Comparison of ENCODE assay signal across 13 cellular contexts in the genomic region with DNA sequence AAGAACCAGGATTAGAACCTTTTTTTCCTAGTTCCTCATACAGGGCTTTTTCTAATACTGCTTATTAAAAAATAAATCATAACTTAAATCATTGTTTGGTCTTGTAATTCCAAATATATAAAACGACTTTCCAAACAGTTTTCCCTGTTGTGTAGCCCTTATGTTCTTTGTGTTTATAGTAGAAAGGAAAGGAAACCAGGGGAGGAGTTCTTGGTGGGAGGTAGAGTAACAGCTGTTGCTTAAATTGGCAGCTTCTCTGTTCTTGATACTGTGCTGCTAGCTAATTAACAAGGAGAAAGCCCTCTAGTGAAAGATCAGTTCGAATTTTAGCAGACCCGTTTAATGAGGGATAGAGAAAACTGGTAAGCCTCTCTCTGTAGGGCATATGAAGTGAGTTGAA. TPM values are rescaled to one million over a fixed set of nuclear protein-coding genes. Genes with fewer than 3 reads are reported as not detected.
DNase-seq lines count a peak whose midpoint lies in the region; ATAC-seq and TF ChIP-seq lines count a peak whose summit lies in the region.
"Had no signal": no experiment of that assay in that cellular context is flagged by ENCODE, and none has a peak within 500 bp of the region (broad histone marks: within the 10 kb centered on the region; RNA-seq: fewer than 3 reads in every experiment).

No MANE protein-coding gene starts in this region.

- H3K36me3 ChIP-seq in aorta (ENCODE audit: control insufficient read depth in 1 of 2, insufficient read depth in 2 of 2, low read length in 1 of 2), result peaks cover 0 to 2% of the 10 kb centered on the region in 2 donors

- H3K9me3 Mint-ChIP-seq in progenitor cell of endocrine pancreas (ENCODE audit: low read depth), result no peaks in the 10 kb centered on the region
- H3K9me3 Mint-ChIP-seq: neural crest cell had no signal

- in situ Hi-C loops in astrocyte of the cerebellum (cut with HindIII; ENCODE audit: low sequenced_read_pairs), result no loop called here

- no peak for TF ChIP-seq CTCF in astrocyte of the cerebellum (IDR thresholded peaks at IDR 0.05; ENCODE audit: low read depth, low read length, missing control alignments)
- no peak for TF ChIP-seq CTCF in progenitor cell of endocrine pancreas (IDR thresholded peaks at IDR 0.05; ENCODE audit: unreplicated experiment)

- H3K4me3 Mint-ChIP-seq in progenitor cell of endocrine pancreas (ENCODE audit: low read depth), result no peak overlapping the region
- H3K4me3 Mint-ChIP-seq: neural crest cell had no signal

- intact Hi-C loops in aorta (cut with DNase I), result no loop called here

- WGBS in aorta, 2 donors, result 31 to 37% methylated on average over 3 of the region's 3 CpGs

- H3K9me3 ChIP-seq in aorta (ENCODE audit: control insufficient read depth, low read length), result no peaks in the 10 kb centered on the region
- H3K9me3 ChIP-seq: SK-N-SH had no signal

- H3K27me3 ChIP-seq in aorta (ENCODE audit: control insufficient read depth in 1 of 2, insufficient read depth in 2 of 2, low read length in 1 of 2), result no peaks in the 10 kb centered on the region

- peaks cover 4% of the 10 kb centered on the region for H3K36me3 Mint-ChIP-seq in progenitor cell of endocrine pancreas (ENCODE audit: insufficient read depth)

- DNase-seq in COR-L47 (lab: John Stamatoyannopoulos, UW), result peak; percentile 2
- peak in 2 of 3 experiments; percentile 38 to 80 for DNase-seq in NCI-H1417 (lab: John Stamatoyannopoulos, UW)
- peak; percentile 20 for DNase-seq in astrocyte of the cerebellum (ENCODE audit: low read depth)
- peak; percentile 2 for DNase-seq in left kidney (ENCODE audit: low read depth, low spot score)
- no peak for DNase-seq in NCI-H510A (lab: John Stamatoyannopoulos, UW)
- DNase-seq in progenitor cell of endocrine pancreas (ENCODE audit: low spot score, unreplicated experiment), result no peak
- no peak for DNase-seq in aorta
- DNase-seq: SK-N-SH; stimulated activated CD4-positive, alpha-beta T cell treated with anti-CD3 and anti-CD28 coated beads, Interleukin-4, amount 100 ng/mL, for 4 hours; trophoblast cell had no signal

- H3K4me3 ChIP-seq in astrocyte of the cerebellum (ENCODE audit: low read depth, low read length), result no peak overlapping the region
- no peak overlapping the region for H3K4me3 ChIP-seq in aorta (ENCODE audit: low read length in 2 of 2)

- peaks cover 2% of the 10 kb centered on the region for H3K4me1 Mint-ChIP-seq in progenitor cell of endocrine pancreas (ENCODE audit: low read depth)

- H3K27ac ChIP-seq in aorta (ENCODE audit: low read depth in 1 of 2, low read length in 2 of 2), result no peak overlapping the region

- H3K27ac Mint-ChIP-seq in progenitor cell of endocrine pancreas, result no peak overlapping the region

- no peaks in the 10 kb centered on the region for H3K27me3 Mint-ChIP-seq in progenitor cell of endocrine pancreas

- H3K4me1 ChIP-seq in aorta (ENCODE audit: control insufficient read depth in 1 of 2, insufficient read depth in 2 of 2, low read length in 2 of 2), result no peaks in the 10 kb centered on the region

- no peak for ATAC-seq in HG03457 (IDR thresholded peaks at IDR 0.05; ENCODE audit: unreplicated experiment)
- ATAC-seq in aorta (ENCODE audit: low FRiP score), result no peak
- ATAC-seq: sciatic nerve had no signal

RNA-seq across cellular contexts. Expression of a gene that starts 15.0 kb away (rescaled TPM):
- total RNA-seq in progenitor cell of endocrine pancreas (61.1 and 62.0 TPM in 2 replicates), aorta (10 to 100 TPM; 48.7 to 57.5 TPM)
- 10 to 100 TPM; 20.2 to 34.5 TPM for polyA plus RNA-seq in aorta

RNA-seq across cellular contexts. Expression of a gene that starts 48.3 kb away (rescaled TPM):
- 43.7 and 46.2 TPM in 2 replicates for total RNA-seq in progenitor cell of endocrine pancreas
- total RNA-seq in aorta, result 10 to 100 TPM; 70.7 to 94.0 TPM
- 10 to 100 TPM; 72.4 to 96.4 TPM for polyA plus RNA-seq in aorta

Comparison
In these comparisons a context has a peak if more than half of its experiments do, and no peak if none do; other contexts are left out.
1. DNase-seq: peak in COR-L47 (single experiment), NCI-H1417 (2 of 3), astrocyte of the cerebellum (single experiment) and left kidney (single experiment); none in NCI-H510A (single experiment), progenitor cell of endocrine pancreas (single experiment) and aorta (0 of 2).